In the genomic region with DNA sequence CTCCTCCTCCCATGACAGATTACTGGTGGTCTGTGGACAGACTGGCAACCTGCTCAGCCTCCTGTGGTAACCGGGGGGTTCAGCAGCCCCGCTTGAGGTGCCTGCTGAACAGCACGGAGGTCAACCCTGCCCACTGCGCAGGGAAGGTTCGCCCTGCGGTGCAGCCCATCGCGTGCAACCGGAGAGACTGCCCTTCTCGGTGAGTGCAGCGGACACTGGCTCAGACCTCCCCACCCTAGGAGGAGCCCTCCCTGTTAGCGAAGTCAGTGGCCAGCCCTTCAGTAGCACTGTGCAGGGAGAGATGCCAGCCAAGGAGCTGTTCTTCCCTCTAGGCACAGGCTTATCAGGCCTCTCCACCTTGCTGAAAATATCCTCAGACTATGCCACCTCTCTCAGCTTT, we compare ENCODE assay signal across 1 cellular context.
TF ChIP-seq lines count a peak whose summit lies in the region.

No MANE protein-coding gene starts in this region.

TF ChIP-seq in GM23338, 12 proteins besides CTCF, POLR2A, EP300 and RAD21 (continued from another document):
- TF ChIP-seq, protein P1, sequence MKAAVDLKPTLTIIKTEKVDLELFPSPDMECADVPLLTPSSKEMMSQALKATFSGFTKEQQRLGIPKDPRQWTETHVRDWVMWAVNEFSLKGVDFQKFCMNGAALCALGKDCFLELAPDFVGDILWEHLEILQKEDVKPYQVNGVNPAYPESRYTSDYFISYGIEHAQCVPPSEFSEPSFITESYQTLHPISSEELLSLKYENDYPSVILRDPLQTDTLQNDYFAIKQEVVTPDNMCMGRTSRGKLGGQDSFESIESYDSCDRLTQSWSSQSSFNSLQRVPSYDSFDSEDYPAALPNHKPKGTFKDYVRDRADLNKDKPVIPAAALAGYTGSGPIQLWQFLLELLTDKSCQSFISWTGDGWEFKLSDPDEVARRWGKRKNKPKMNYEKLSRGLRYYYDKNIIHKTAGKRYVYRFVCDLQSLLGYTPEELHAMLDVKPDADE (IDR thresholded peaks at IDR 0.05) = no peak
- no peak for TF ChIP-seq JUNB (IDR thresholded peaks at IDR 0.05; ENCODE audit: unreplicated experiment)
- TF ChIP-seq CREB1 (CRISPR knock-in tag; IDR thresholded peaks at IDR 0.05; ENCODE audit: low read depth) = no peak
- no peak for TF ChIP-seq EZH2phosphoT487 (IDR thresholded peaks at IDR 0.05; ENCODE audit: unreplicated experiment)
- no peak for TF ChIP-seq EZH2 (IDR thresholded peaks at IDR 0.05; ENCODE audit: low read depth, unreplicated experiment)
- TF ChIP-seq, protein P2, sequence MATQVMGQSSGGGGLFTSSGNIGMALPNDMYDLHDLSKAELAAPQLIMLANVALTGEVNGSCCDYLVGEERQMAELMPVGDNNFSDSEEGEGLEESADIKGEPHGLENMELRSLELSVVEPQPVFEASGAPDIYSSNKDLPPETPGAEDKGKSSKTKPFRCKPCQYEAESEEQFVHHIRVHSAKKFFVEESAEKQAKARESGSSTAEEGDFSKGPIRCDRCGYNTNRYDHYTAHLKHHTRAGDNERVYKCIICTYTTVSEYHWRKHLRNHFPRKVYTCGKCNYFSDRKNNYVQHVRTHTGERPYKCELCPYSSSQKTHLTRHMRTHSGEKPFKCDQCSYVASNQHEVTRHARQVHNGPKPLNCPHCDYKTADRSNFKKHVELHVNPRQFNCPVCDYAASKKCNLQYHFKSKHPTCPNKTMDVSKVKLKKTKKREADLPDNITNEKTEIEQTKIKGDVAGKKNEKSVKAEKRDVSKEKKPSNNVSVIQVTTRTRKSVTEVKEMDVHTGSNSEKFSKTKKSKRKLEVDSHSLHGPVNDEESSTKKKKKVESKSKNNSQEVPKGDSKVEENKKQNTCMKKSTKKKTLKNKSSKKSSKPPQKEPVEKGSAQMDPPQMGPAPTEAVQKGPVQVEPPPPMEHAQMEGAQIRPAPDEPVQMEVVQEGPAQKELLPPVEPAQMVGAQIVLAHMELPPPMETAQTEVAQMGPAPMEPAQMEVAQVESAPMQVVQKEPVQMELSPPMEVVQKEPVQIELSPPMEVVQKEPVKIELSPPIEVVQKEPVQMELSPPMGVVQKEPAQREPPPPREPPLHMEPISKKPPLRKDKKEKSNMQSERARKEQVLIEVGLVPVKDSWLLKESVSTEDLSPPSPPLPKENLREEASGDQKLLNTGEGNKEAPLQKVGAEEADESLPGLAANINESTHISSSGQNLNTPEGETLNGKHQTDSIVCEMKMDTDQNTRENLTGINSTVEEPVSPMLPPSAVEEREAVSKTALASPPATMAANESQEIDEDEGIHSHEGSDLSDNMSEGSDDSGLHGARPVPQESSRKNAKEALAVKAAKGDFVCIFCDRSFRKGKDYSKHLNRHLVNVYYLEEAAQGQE (IDR thresholded peaks at IDR 0.05; ENCODE audit: unreplicated experiment) = no peak
- no peak for TF ChIP-seq ZNF331 (CRISPR knock-in tag; IDR thresholded peaks at IDR 0.05; ENCODE audit: low read depth)
- TF ChIP-seq POLR2AphosphoS5 (IDR thresholded peaks at IDR 0.05; ENCODE audit: low read depth) = no peak
